Comparison of ENCODE assay signal across 14 cellular contexts in the genomic region with DNA sequence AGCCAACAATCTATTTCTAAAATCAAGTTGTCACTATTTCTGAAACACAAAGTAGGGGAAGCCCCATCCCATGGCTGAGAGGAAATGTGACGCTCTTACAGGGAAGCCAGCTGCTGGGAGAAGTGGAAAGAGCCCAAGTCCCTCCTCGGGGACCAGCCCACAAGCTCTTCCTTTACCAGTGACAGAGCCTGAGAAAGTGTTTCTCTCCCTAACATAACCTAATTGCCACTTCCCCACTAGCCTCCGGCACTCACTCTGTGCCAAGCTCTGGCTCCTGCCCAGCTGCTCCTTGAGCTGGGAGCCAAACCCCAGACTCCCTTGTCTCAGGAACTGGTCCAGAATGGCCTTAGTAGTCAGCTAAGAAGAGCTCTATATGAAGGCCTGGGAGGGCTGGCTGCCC. TPM values are rescaled to one million over a fixed set of nuclear protein-coding genes. Genes with fewer than 3 reads are reported as not detected.
A peak's percentile ranks its signal among the peaks of the same experiment; 100 is the strongest.
DNase-seq lines count a peak whose midpoint lies in the region; ATAC-seq and TF ChIP-seq lines count a peak whose summit lies in the region.
"Had no signal": no experiment of that assay in that cellular context is flagged by ENCODE, and none has a peak within 500 bp of the region (broad histone marks: within the 10 kb centered on the region; RNA-seq: fewer than 3 reads in every experiment).

No MANE protein-coding gene starts in this region.

- H3K4me3 ChIP-seq in LNCaP clone FGC (ENCODE audit: low read depth, low read length) (no peak overlapping the region), right cardiac atrium (ENCODE audit: low read length) (no peak overlapping the region), stomach smooth muscle (ENCODE audit: low read length in 2 of 2) (no peak overlapping the region)
- H3K4me3 ChIP-seq: K562 had no signal

- DNase-seq in LNCaP clone FGC (ENCODE audit: low read depth), result peak; percentile 65
- peak in 44 of 58 donors; percentile 4 to 82 (median 42) for DNase-seq in anterior cingulate cortex (lab: John Stamatoyannopoulos, UW)
- peak; percentile 71 to 89 (median 88) for DNase-seq in right cardiac atrium
- DNase-seq in NCI-H510A (lab: John Stamatoyannopoulos, UW), result no peak
- DNase-seq in NCI-H748 (lab: John Stamatoyannopoulos, UW; ENCODE audit: unreplicated experiment), result no peak
- DNase-seq: activated CD4-positive, alpha-beta T cell treated with anti-CD3 and anti-CD28 coated beads for 48 hours; activated gamma-delta T cell treated with Interleukin-2 at 50 U/mL for 16 hours; DMS153; SK-N-SH; stimulated activated naive CD8-positive, alpha-beta T cell treated with anti-CD3 and anti-CD28 coated beads, Interleukin-15, Interleukin-2, amounts not matched to agents 100 U/mL and 50 U/mL, for 24 hours had no signal

- H3K9ac ChIP-seq in stomach smooth muscle (ENCODE audit: low read length in 2 of 2), result no peak overlapping the region
- H3K9ac ChIP-seq: SK-N-SH had no signal

- H3K27me3 ChIP-seq in right cardiac atrium (ENCODE audit: control insufficient read depth, insufficient read depth), result no peaks in the 10 kb centered on the region
- no peaks in the 10 kb centered on the region for H3K27me3 ChIP-seq in stomach smooth muscle (ENCODE audit: control insufficient read depth in 1 of 2, insufficient read depth in 2 of 2, low read length in 2 of 2)

- WGBS in right cardiac atrium, result 15% methylated on average over 3 of the region's 3 CpGs

- H3K4me1 ChIP-seq in right cardiac atrium (ENCODE audit: control insufficient read depth, insufficient read depth, low read length) (peaks cover 15% of the 10 kb centered on the region), stomach smooth muscle (ENCODE audit: control insufficient read depth, insufficient read depth, low read length) (peaks cover 23% of the 10 kb centered on the region)

- peak; percentile 87 to 91 for ATAC-seq in right cardiac atrium
- ATAC-seq in HG03280 (IDR thresholded peaks at IDR 0.05; ENCODE audit: unreplicated experiment), result no peak
- no peak for ATAC-seq in GM18870 (IDR thresholded peaks at IDR 0.05; ENCODE audit: unreplicated experiment)
- ATAC-seq: K562; stimulated activated naive CD8-positive, alpha-beta T cell treated with anti-CD3 and anti-CD28 coated beads, Interleukin-15, Interleukin-2, amounts not matched to agents 100 U/mL and 50 U/mL, for 24 hours had no signal

- H3K27ac ChIP-seq in right cardiac atrium (ENCODE audit: low read length) (no peak overlapping the region), stomach smooth muscle (ENCODE audit: low read length) (peak overlapping the region; percentile 6)

- intact Hi-C loops in right cardiac atrium (cut with DNase I), result no loop called here

- no peaks in the 10 kb centered on the region for H3K36me3 ChIP-seq in stomach smooth muscle (ENCODE audit: control insufficient read depth in 2 of 2, insufficient read depth in 2 of 2, low read length in 2 of 2)

- H3K9me3 ChIP-seq in right cardiac atrium (ENCODE audit: control insufficient read depth, low read length) (no peaks in the 10 kb centered on the region), stomach smooth muscle (ENCODE audit: control insufficient read depth in 2 of 2, low read length in 2 of 2) (no peaks in the 10 kb centered on the region)
- H3K9me3 ChIP-seq: SK-N-SH had no signal

- no peak for TF ChIP-seq CTCF in LNCaP clone FGC (IDR thresholded peaks at IDR 0.05; ENCODE audit: control insufficient read depth, extremely low read depth, insufficient read depth)

RNA-seq across cellular contexts. Expression of a gene that starts 42.9 kb away (rescaled TPM):
- total RNA-seq in right cardiac atrium, result 1 to 10 TPM; 4.3 to 9.4 (median 6.6) TPM
- 3.0 TPM for polyA plus RNA-seq in right cardiac atrium
- total RNA-seq: K562 had no signal

Comparison
In these comparisons a context has a peak if more than half of its experiments do, and no peak if none do; other contexts are left out.
1. DNase-seq: peak in LNCaP clone FGC (single experiment), anterior cingulate cortex (44 of 58) and right cardiac atrium (3 of 3); none in NCI-H510A (single experiment) and NCI-H748 (single experiment).
2. ATAC-seq: peak in right cardiac atrium (2 of 2); none in HG03280 (single experiment) and GM18870 (single experiment).